In the genomic region with DNA sequence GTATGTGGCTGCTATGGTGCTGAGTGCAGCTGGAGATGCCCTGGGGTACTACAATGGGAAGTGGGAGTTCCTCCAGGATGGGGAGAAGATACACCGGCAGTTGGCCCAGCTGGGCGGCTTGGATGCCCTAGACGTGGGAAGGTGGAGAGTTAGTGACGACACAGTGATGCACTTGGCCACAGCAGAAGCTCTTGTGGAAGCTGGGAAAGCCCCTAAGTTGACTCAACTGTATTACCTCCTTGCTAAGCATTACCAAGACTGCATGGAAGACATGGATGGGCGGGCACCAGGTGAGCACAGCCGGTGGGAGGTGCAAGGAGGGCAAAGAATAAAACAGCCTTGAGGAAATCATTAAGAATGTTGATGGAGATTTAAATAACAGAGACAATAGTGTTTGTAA, we compare ENCODE assay signal across 14 cellular contexts. TPM values are rescaled to one million over a fixed set of nuclear protein-coding genes. Genes with fewer than 3 reads are reported as not detected.
DNase-seq lines count a peak whose midpoint lies in the region; ATAC-seq and TF ChIP-seq lines count a peak whose summit lies in the region.
"Had no signal": no experiment of that assay in that cellular context is flagged by ENCODE, and none has a peak within 500 bp of the region (broad histone marks: within the 10 kb centered on the region; RNA-seq: fewer than 3 reads in every experiment).

No MANE protein-coding gene starts in this region.

- H3K36me3 ChIP-seq in naive thymus-derived CD4-positive, alpha-beta T cell (ENCODE audit: control insufficient read depth in 2 of 3, insufficient read depth in 3 of 3, low read length in 3 of 3): no peaks in the 10 kb centered on the region
- H3K36me3 ChIP-seq in SJCRH30 (no peaks in the 10 kb centered on the region), osteoblast (ENCODE audit: insufficient read depth, low read length) (no peaks in the 10 kb centered on the region)

- peaks cover 0 to 4% of the 10 kb centered on the region in 2 donors for H3K4me1 ChIP-seq in naive thymus-derived CD4-positive, alpha-beta T cell (ENCODE audit: control insufficient read depth in 2 of 2, insufficient read depth in 2 of 2, low read length in 2 of 2)
- H3K4me1 ChIP-seq in SJCRH30 (peaks cover 16% of the 10 kb centered on the region), osteoblast (ENCODE audit: insufficient read depth, low read length) (peaks cover 22% of the 10 kb centered on the region)

- peaks cover 3% of the 10 kb centered on the region for H3K27me3 Mint-ChIP-seq in T-helper 1 cell treated with Interleukin-12 subunit alpha and Interleukin-12 subunit beta and Interleukin-4 antibody, amounts not matched to agents 30 μg/mL and 1 μg/mL, for 36 hours (ENCODE audit: low read depth)
- H3K27me3 Mint-ChIP-seq in naive thymus-derived CD4-positive, alpha-beta T cell: peaks cover 4 to 12% (median 7%) of the 10 kb centered on the region in 5 donors
- H3K27me3 Mint-ChIP-seq: activated CD8-positive, alpha-beta memory T cell treated with anti-CD3 and anti-CD28 coated beads, Interleukin-2, amount 10 ng/mL, durations not matched to agents 7 days and 5 days; central memory CD8-positive, alpha-beta T cell had no signal

- H3K27me3 ChIP-seq in naive thymus-derived CD4-positive, alpha-beta T cell (ENCODE audit: control insufficient read depth in 2 of 2, insufficient read depth in 2 of 2, low read length in 2 of 2): no peaks in the 10 kb centered on the region
- no peaks in the 10 kb centered on the region for H3K27me3 ChIP-seq in SJCRH30
- no peaks in the 10 kb centered on the region for H3K27me3 ChIP-seq in osteoblast (ENCODE audit: insufficient read depth, low read length)

- in situ Hi-C loops in GM13977 (cut with MboI; ENCODE audit: low pct_unique_long_range_greater_than_20kb, low sequenced_read_pairs, unreplicated experiment): no loop called here

- no peak overlapping the region for H3K4me3 Mint-ChIP-seq in T-helper 1 cell treated with Interleukin-12 subunit alpha and Interleukin-12 subunit beta and Interleukin-4 antibody, amounts not matched to agents 30 μg/mL and 1 μg/mL, for 36 hours
- H3K4me3 Mint-ChIP-seq in naive thymus-derived CD4-positive, alpha-beta T cell: no peak overlapping the region
- H3K4me3 Mint-ChIP-seq: activated CD8-positive, alpha-beta memory T cell treated with anti-CD3 and anti-CD28 coated beads, Interleukin-2, amount 10 ng/mL, durations not matched to agents 7 days and 5 days; central memory CD8-positive, alpha-beta T cell had no signal

- H4K20me1 ChIP-seq in osteoblast (ENCODE audit: insufficient read depth, low read length): no peaks in the 10 kb centered on the region

- H2AFZ ChIP-seq in osteoblast (ENCODE audit: low read length): no peak overlapping the region

- H3K36me3 Mint-ChIP-seq in T-helper 1 cell treated with Interleukin-12 subunit alpha and Interleukin-12 subunit beta and Interleukin-4 antibody, amounts not matched to agents 30 μg/mL and 1 μg/mL, for 36 hours (ENCODE audit: low read depth): peaks cover 4% of the 10 kb centered on the region
- peaks cover 0 to 2% (median 0%) of the 10 kb centered on the region in 5 donors for H3K36me3 Mint-ChIP-seq in naive thymus-derived CD4-positive, alpha-beta T cell

- H3K9me3 Mint-ChIP-seq in T-helper 1 cell treated with Interleukin-12 subunit alpha and Interleukin-12 subunit beta and Interleukin-4 antibody, amounts not matched to agents 30 μg/mL and 1 μg/mL, for 36 hours: no peaks in the 10 kb centered on the region
- H3K9me3 Mint-ChIP-seq in naive thymus-derived CD4-positive, alpha-beta T cell: no peaks in the 10 kb centered on the region
- H3K9me3 Mint-ChIP-seq: central memory CD8-positive, alpha-beta T cell had no signal

- no peaks in the 10 kb centered on the region for H3K9me3 ChIP-seq in naive thymus-derived CD4-positive, alpha-beta T cell (ENCODE audit: control insufficient read depth in 2 of 3, low read length in 3 of 3)
- H3K9me3 ChIP-seq in SJCRH30 (replicated peaks) (no peaks in the 10 kb centered on the region), osteoblast (ENCODE audit: low read depth, low read length) (no peaks in the 10 kb centered on the region)

- peak overlapping the region; percentile 81 for H3K27ac Mint-ChIP-seq in T-helper 1 cell treated with Interleukin-12 subunit alpha and Interleukin-12 subunit beta and Interleukin-4 antibody, amounts not matched to agents 30 μg/mL and 1 μg/mL, for 36 hours
- H3K27ac Mint-ChIP-seq in naive thymus-derived CD4-positive, alpha-beta T cell: peak overlapping the region in 1 of 9 donors; percentile 39
- H3K27ac Mint-ChIP-seq: activated CD8-positive, alpha-beta memory T cell treated with anti-CD3 and anti-CD28 coated beads, Interleukin-2, amount 10 ng/mL, durations not matched to agents 7 days and 5 days had no signal

- intact Hi-C loops in naive thymus-derived CD4-positive, alpha-beta T cell (cut with micrococcal nuclease): no loop called here

- TF ChIP-seq CTCF in GM13977 (IDR thresholded peaks at IDR 0.05; ENCODE audit: extremely low read depth, insufficient read depth, missing control alignments) (no peak), osteoblast (IDR thresholded peaks at IDR 0.05; ENCODE audit: extremely low read depth, low read depth, low read length) (no peak)

- no peak overlapping the region for H3K4me3 ChIP-seq in naive thymus-derived CD4-positive, alpha-beta T cell (ENCODE audit: low read length)
- H3K4me3 ChIP-seq in SJCRH30: no peak overlapping the region
- H3K4me3 ChIP-seq in osteoblast (ENCODE audit: insufficient read depth, low read length): no peak overlapping the region
- H3K4me3 ChIP-seq: lung had no signal

- no peak overlapping the region for H3K27ac ChIP-seq in naive thymus-derived CD4-positive, alpha-beta T cell (ENCODE audit: low read depth, low read length)
- no peak overlapping the region for H3K27ac ChIP-seq in SJCRH30
- H3K27ac ChIP-seq in osteoblast (ENCODE audit: low read depth, low read length): no peak overlapping the region

- H3K79me2 ChIP-seq in osteoblast (ENCODE audit: insufficient read depth, low read length): no peaks in the 10 kb centered on the region

- POLR2A ChIA-PET in naive thymus-derived CD4-positive, alpha-beta T cell (lab: Charles Lee): no interaction called here

- ATAC-seq in GM21360 (IDR thresholded peaks at IDR 0.05; ENCODE audit: unreplicated experiment): peak; percentile 60
- peak; percentile 18 for ATAC-seq in naive thymus-derived CD4-positive, alpha-beta T cell
- ATAC-seq: activated CD8-positive, alpha-beta memory T cell treated with anti-CD3 and anti-CD28 coated beads, Interleukin-2, amount 10 ng/mL, durations not matched to agents 7 days and 5 days; Right ventricle myocardium inferior had no signal

- CTCF ChIA-PET in naive thymus-derived CD4-positive, alpha-beta T cell (lab: Charles Lee): no interaction called here

- peak; percentile 60 for DNase-seq in GM13977 (ENCODE audit: low spot score)
- no peak for DNase-seq in naive thymus-derived CD4-positive, alpha-beta T cell
- no peak for DNase-seq in Ammon's horn (ENCODE audit: low spot score)
- DNase-seq in SJCRH30: no peak
- no peak for DNase-seq in osteoblast (ENCODE audit: insufficient read length, low spot score, missing footprints)
- DNase-seq: activated CD8-positive, alpha-beta memory T cell treated with anti-CD3 and anti-CD28 coated beads, Interleukin-2, amount 10 ng/mL, durations not matched to agents 7 days and 5 days; NCI-H1436 treated with DMSO at 0.1 percent for 48 hours; retina had no signal

- no peak overlapping the region for H3K4me2 ChIP-seq in osteoblast (ENCODE audit: insufficient read depth, low read length)

- H3K4me1 Mint-ChIP-seq in T-helper 1 cell treated with Interleukin-12 subunit alpha and Interleukin-12 subunit beta and Interleukin-4 antibody, amounts not matched to agents 30 μg/mL and 1 μg/mL, for 36 hours (ENCODE audit: low read depth): peaks cover 26% of the 10 kb centered on the region
- H3K4me1 Mint-ChIP-seq in naive thymus-derived CD4-positive, alpha-beta T cell: peaks cover 0 to 24% (median 14%) of the 10 kb centered on the region in 7 donors

RNA-seq across cellular contexts. Expression of a gene that starts 2.9 kb away (rescaled TPM):
- 1 to 10 TPM in 3 of 5 experiments, under 1 TPM in 2; 0.38 to 6.9 (median 1.3) TPM for total RNA-seq in naive thymus-derived CD4-positive, alpha-beta T cell
- polyA plus RNA-seq in naive thymus-derived CD4-positive, alpha-beta T cell: under 1 TPM; 0.31 to 0.38 TPM
- 0.06 and 0.15 TPM in 2 replicates for total RNA-seq in SJCRH30 (2014; rRNA removed; shearing (Covaris generic))
- 7.2 and 8.3 TPM in 2 replicates for total RNA-seq in osteoblast

RNA-seq across cellular contexts. Expression of a gene that starts 15.5 kb away (rescaled TPM):
- total RNA-seq in naive thymus-derived CD4-positive, alpha-beta T cell: under 1 TPM in 1 of 5 experiments, not detected in 4; 0.73 TPM
- not detected for polyA plus RNA-seq in naive thymus-derived CD4-positive, alpha-beta T cell
- 1.2 and 1.4 TPM in 2 replicates for total RNA-seq in SJCRH30 (2014; rRNA removed; shearing (Covaris generic))
- under 0.01 and 0.36 TPM in 2 replicates for total RNA-seq in osteoblast

RNA-seq across cellular contexts. Expression of a gene that starts 22.8 kb away (rescaled TPM):
- total RNA-seq in naive thymus-derived CD4-positive, alpha-beta T cell: 10 to 100 TPM in 1 of 5 experiments, 1 to 10 TPM in 1, under 1 TPM in 1, not detected in 2; 0.13 to 15.1 (median 1.2) TPM
- polyA plus RNA-seq in naive thymus-derived CD4-positive, alpha-beta T cell: not detected
- 0.12 TPM in 1 of 2 replicates, not detected in the other for total RNA-seq in SJCRH30 (2014; rRNA removed; shearing (Covaris generic))
- 2.5 and 3.2 TPM in 2 replicates for total RNA-seq in osteoblast
- total RNA-seq: frontal cortex, Right ventricle myocardium inferior had no signal
